Comparison of ENCODE assay signal across 17 cellular contexts in the genomic region with DNA sequence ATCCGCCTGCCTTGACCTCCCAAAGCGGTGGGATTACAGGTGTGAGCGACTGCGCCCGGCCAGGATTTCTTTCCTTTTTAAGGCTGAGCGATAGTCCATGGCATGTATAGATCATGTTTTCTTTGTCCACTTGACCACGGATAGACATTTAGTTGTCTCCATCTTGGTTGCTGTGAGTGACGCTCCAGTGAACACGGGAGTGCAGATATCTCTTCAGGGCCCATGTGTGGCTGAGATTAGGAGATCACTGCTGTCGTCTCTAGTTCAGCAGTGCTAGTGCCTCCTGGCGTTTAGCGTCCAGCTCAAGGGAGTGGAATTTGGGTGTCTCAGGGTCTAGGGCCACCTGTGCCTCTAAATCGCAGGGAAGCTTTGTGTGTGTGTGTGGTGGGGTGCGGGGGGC.
"Had no signal": no experiment of that assay in that cellular context is flagged by ENCODE, and none has a peak within 500 bp of the region (broad histone marks: within the 10 kb centered on the region; RNA-seq: fewer than 3 reads in every experiment).

No MANE protein-coding gene starts in this region.

- H3K27ac Mint-ChIP-seq: activated CD4-positive, alpha-beta memory T cell treated with anti-CD3 and anti-CD28 coated beads for 36 hours; activated naive CD8-positive, alpha-beta T cell treated with anti-CD3 and anti-CD28 coated beads for 36 hours; dendritic cell treated with granulocyte-macrophage colony-stimulating factor and Interleukin-4, amounts not matched to agents 40 ng/mL and 50 ng/mL, for 4 days had no signal

- H2AFZ ChIP-seq: hepatocyte had no signal

- DNase-seq: activated CD4-positive, alpha-beta memory T cell treated with anti-CD3 and anti-CD28 coated beads for 36 hours; activated effector memory CD4-positive, alpha-beta T cell treated with anti-CD3 and anti-CD28 coated beads, Interleukin-2, amount 50 U/mL, for 16 hours; activated naive CD8-positive, alpha-beta T cell treated with anti-CD3 and anti-CD28 coated beads for 36 hours; activated T-cell treated with anti-CD3 and anti-CD28 coated beads, Interleukin-2, amount 50 U/mL, for 4 hours; effector memory CD8-positive, alpha-beta T cell; kidney; midbrain; stimulated activated CD4-positive, alpha-beta T cell treated with anti-CD3 and anti-CD28 coated beads, Interleukin-12 subunit alpha, Interleukin-12 subunit beta, amount 100 ng/mL, for 4 hours; stimulated activated CD4-positive, alpha-beta T cell treated with anti-CD3 and anti-CD28 coated beads, Interleukin-2, amount 100 ng/mL, for 48 hours; stimulated activated CD8-positive, alpha-beta memory T cell treated with anti-CD3 and anti-CD28 coated beads, Interleukin-4, amount 100 ng/mL, for 48 hours; thyroid gland; uterus had no signal

- H3K36me3 ChIP-seq: brain microvascular endothelial cell, thyroid gland, uterus had no signal

- H3K27ac ChIP-seq: epithelial cell of prostate, hepatocyte, uterus had no signal

- H3K4me3 ChIP-seq: hepatocyte, psoas muscle, thyroid gland, uterus had no signal

- H3K9me3 Mint-ChIP-seq: activated CD4-positive, alpha-beta memory T cell treated with anti-CD3 and anti-CD28 coated beads for 36 hours; activated naive CD8-positive, alpha-beta T cell treated with anti-CD3 and anti-CD28 coated beads for 36 hours; activated T-cell treated with anti-CD3 and anti-CD28 coated beads, Interleukin-2, amount 50 U/mL, for 4 hours; dendritic cell treated with granulocyte-macrophage colony-stimulating factor and Interleukin-4, amounts not matched to agents 40 ng/mL and 50 ng/mL, for 4 days; effector memory CD8-positive, alpha-beta T cell had no signal

- H3K27me3 Mint-ChIP-seq: activated CD4-positive, alpha-beta memory T cell treated with anti-CD3 and anti-CD28 coated beads for 36 hours; activated naive CD8-positive, alpha-beta T cell treated with anti-CD3 and anti-CD28 coated beads for 36 hours; dendritic cell treated with granulocyte-macrophage colony-stimulating factor and Interleukin-4, amounts not matched to agents 40 ng/mL and 50 ng/mL, for 4 days; effector memory CD8-positive, alpha-beta T cell had no signal

- ATAC-seq: activated T-cell treated with anti-CD3 and anti-CD28 coated beads, Interleukin-2, amount 50 U/mL, for 4 hours; effector memory CD8-positive, alpha-beta T cell; psoas muscle had no signal

- H3K27me3 ChIP-seq: brain microvascular endothelial cell, hepatocyte, thyroid gland, uterus had no signal

- H3K9me3 ChIP-seq: psoas muscle, thyroid gland, uterus had no signal

- H3K4me3 Mint-ChIP-seq: activated CD4-positive, alpha-beta memory T cell treated with anti-CD3 and anti-CD28 coated beads for 36 hours; activated naive CD8-positive, alpha-beta T cell treated with anti-CD3 and anti-CD28 coated beads for 36 hours; activated T-cell treated with anti-CD3 and anti-CD28 coated beads, Interleukin-2, amount 50 U/mL, for 4 hours; dendritic cell treated with granulocyte-macrophage colony-stimulating factor and Interleukin-4, amounts not matched to agents 40 ng/mL and 50 ng/mL, for 4 days; effector memory CD8-positive, alpha-beta T cell had no signal

- H3K4me2 ChIP-seq: hepatocyte had no signal
